In the genomic region with DNA sequence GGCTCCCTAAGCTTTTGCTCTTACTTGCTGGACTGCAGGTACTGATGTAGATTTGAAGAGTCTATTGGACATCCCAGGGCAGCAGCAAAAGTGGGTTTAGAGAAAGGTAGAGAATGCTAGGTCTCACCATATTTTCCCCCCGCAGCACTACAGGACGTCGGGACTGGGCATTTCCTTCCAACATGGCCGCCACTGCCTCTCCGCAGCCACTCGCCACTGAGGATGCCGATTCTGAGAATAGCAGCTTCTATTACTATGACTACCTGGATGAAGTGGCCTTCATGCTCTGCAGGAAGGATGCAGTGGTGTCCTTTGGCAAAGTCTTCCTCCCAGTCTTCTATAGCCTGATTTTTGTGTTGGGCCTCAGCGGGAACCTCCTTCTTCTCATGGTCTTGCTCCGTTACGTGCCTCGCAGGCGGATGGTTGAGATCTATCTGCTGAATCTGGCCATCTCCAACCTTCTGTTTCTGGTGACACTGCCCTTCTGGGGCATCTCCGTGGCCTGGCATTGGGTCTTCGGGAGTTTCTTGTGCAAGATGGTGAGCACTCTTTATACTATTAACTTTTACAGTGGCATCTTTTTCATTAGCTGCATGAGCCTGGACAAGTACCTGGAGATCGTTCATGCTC, we compare ENCODE assay signal across 24 cellular contexts. TPM values are rescaled to one million over a fixed set of nuclear protein-coding genes. Genes with fewer than 3 reads are reported as not detected.
"Had no signal": no experiment of that assay in that cellular context is flagged by ENCODE, and none has a peak within 500 bp of the region (broad histone marks: within the 10 kb centered on the region; RNA-seq: fewer than 3 reads in every experiment).

No MANE protein-coding gene starts in this region.

- H3K4me3 ChIP-seq: MG63, SJSA1, SK-N-MC had no signal

- H3K36me3 ChIP-seq: MG63, SJSA1 had no signal

- H3K4me1 ChIP-seq: SJSA1 had no signal

- DNase-seq: Karpas-422, KG1, MG63, NCI-H1092, NCI-H1105 treated with DMSO at 0.1 percent for 48 hours, NCI-H1417 treated with DMSO at 0.1 percent for 48 hours, NCI-H146, NCI-H1694 treated with DMSO at 0.1 percent for 48 hours, NCI-H1930, NCI-H2081, NCI-H2107, NCI-H2171, NCI-H226, NCI-H446, NCI-H510A, NCI-H524 treated with DMSO at 0.1 percent for 48 hours, NCI-H69, NCI-H774, Right ventricle myocardium superior, RPMI8226, SIG-M5 had no signal

- H3K27ac ChIP-seq: SJSA1, SK-N-MC had no signal

- H3K27me3 ChIP-seq: MG63, SJSA1 had no signal

- H3K9me3 ChIP-seq: MG63, SJSA1 had no signal

RNA-seq across cellular contexts. Expression of gene CYP8B1, which starts 11.2 kb away (rescaled TPM):
- total RNA-seq: HT-29, Right ventricle myocardium superior, SJSA1 had no signal

RNA-seq across cellular contexts. Expression of gene ZNF662, which starts 41.5 kb away (rescaled TPM):
- total RNA-seq: HT-29, SJSA1 had no signal

RNA-seq across cellular contexts. Expression of gene ACKR2, which starts 55.2 kb away (rescaled TPM):
- total RNA-seq: HT-29, SJSA1 had no signal
